ENCODE assay signal across 9 cellular contexts in genomic region chr2:85066874-85067351, GRCh38.
DNase-seq lines count a peak whose midpoint lies in the region; ATAC-seq and TF ChIP-seq lines count a peak whose summit lies in the region.
"Had no signal": no experiment of that assay in that cellular context is flagged by ENCODE, and none has a peak within 500 bp of the region (broad histone marks: within the 10 kb centered on the region; RNA-seq: fewer than 3 reads in every experiment).

No MANE protein-coding gene starts in this region.

- no peak for TF ChIP-seq POLR2A in testis (IDR thresholded peaks at IDR 0.05)

- peaks cover 0 to 4% (median 0%) of the 10 kb centered on the region in 7 donors for H3K9me3 Mint-ChIP-seq in naive B cell
- H3K9me3 Mint-ChIP-seq: activated T-cell treated with anti-CD3 and anti-CD28 coated beads, Interleukin-2, amount 50 U/mL, for 4 hours had no signal

- H3K4me1 ChIP-seq in testis = peaks cover 9% of the 10 kb centered on the region

- peak; percentile 88 for TF ChIP-seq CTCF in fibroblast of pulmonary artery (IDR thresholded peaks at IDR 0.05; ENCODE audit: low read length, missing control alignments)
- peak; percentile 56 to 72 (median 67) for TF ChIP-seq CTCF in testis (IDR thresholded peaks at IDR 0.05)

- peaks cover 0 to 7% of the 10 kb centered on the region in 2 donors for H3K36me3 Mint-ChIP-seq in naive B cell

- intact Hi-C loops in testis (cut with DNase I; ENCODE audit: low total_unique reads) = loop anchor here (5.0 kb wide), 1 partner anchor 230 kb away; no protein-coding TSS in a partner anchor

- H3K4me3 ChIP-seq in fibroblast of pulmonary artery (replicated peaks; ENCODE audit: low read depth, low read length) (peak overlapping the region; percentile 29), testis (peak overlapping the region in 1 of 2 donors; percentile 25)

- H3K27me3 ChIP-seq in testis = no peaks in the 10 kb centered on the region

- H3K9me3 ChIP-seq in testis = no peaks in the 10 kb centered on the region

- ATAC-seq in HG02852 (IDR thresholded peaks at IDR 0.05; ENCODE audit: unreplicated experiment) (peak; percentile 55), naive B cell (ENCODE audit: low read depth in 2 of 2) (peak in 1 of 2 donors; percentile 40), HG03571 (IDR thresholded peaks at IDR 0.05; ENCODE audit: unreplicated experiment) (no peak)

- peaks cover 7 to 39% (median 30%) of the 10 kb centered on the region in 3 donors for H3K27me3 Mint-ChIP-seq in naive B cell

- H3K36me3 ChIP-seq in testis (ENCODE audit: low read depth, missing control alignments) = no peaks in the 10 kb centered on the region

- peak overlapping the region in 4 of 8 donors; percentile 7 to 42 (median 22) for H3K4me3 Mint-ChIP-seq in naive B cell
- H3K4me3 Mint-ChIP-seq: activated T-cell treated with anti-CD3 and anti-CD28 coated beads, Interleukin-2, amount 50 U/mL, for 4 hours had no signal

- H3K27ac ChIP-seq in testis = no peak overlapping the region

- peaks cover 8 to 11% (median 9%) of the 10 kb centered on the region in 3 donors for H3K4me1 Mint-ChIP-seq in naive B cell

- peak; percentile 49 for DNase-seq in DMS153 treated with DMSO at 0.1 percent for 48 hours (lab: John Stamatoyannopoulos, UW; ENCODE audit: unreplicated experiment)
- peak; percentile 75 to 88 for DNase-seq in NCI-H526 (lab: John Stamatoyannopoulos, UW)
- peak; percentile 79 for DNase-seq in activated CD8-positive, alpha-beta memory T cell treated with anti-CD3 and anti-CD28 coated beads, Interleukin-2, amount 50 U/mL, for 48 hours
- DNase-seq in fibroblast of pulmonary artery (ENCODE audit: low read depth) = peak; percentile 90
- peak; percentile 14 for DNase-seq in naive B cell
- peak; percentile 86 for DNase-seq in testis
- DNase-seq: activated T-cell treated with anti-CD3 and anti-CD28 coated beads, Interleukin-2, amount 50 U/mL, for 4 hours had no signal

- no peak overlapping the region for H3K27ac Mint-ChIP-seq in naive B cell

- 4 to 18% methylated on average over 19 of the region's 19 CpGs for WGBS in testis, 2 donors

Comparison
In these comparisons a context has a peak if more than half of its experiments do, and no peak if none do; other contexts are left out.
1. DNase-seq: peak in every context shown above with its lines; median percentile 90 in fibroblast of pulmonary artery; 86 in testis; 82 in NCI-H526; 79 in activated CD8-positive, alpha-beta memory T cell treated with anti-CD3 and anti-CD28 coated beads, Interleukin-2, amount 50 U/mL, for 48 hours; 49 in DMS153 treated with DMSO at 0.1 percent for 48 hours; 14 in naive B cell.